ENCODE assay signal across 8 cellular contexts in the genomic region with DNA sequence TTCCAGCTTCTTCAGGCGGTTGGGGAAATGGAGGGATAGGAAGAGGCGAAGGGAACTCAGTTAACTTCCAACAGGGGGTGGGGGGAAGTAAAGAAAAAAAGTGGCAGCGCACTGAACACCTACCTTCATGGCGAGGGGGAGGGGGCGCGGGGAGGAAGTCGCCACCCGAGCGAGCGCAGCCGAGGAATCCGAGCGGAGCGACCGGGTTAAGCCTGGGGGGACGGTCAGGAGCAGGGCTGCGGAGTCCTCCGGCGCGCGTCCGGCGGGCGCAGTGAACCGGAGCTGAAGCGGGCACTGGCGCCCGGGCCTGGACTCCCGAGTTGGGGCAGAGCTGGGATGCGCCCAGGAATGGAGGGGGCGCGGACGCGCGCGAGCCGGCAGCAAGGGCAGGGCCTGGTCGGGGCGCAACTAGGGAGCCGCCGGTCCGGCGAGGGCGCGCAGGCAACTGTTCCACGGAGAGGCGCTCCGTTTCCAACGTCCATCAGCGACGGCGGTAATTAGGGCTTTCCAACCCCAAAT. TPM values are rescaled to one million over a fixed set of nuclear protein-coding genes. Genes with fewer than 3 reads are reported as not detected.
DNase-seq lines count a peak whose midpoint lies in the region; ATAC-seq and TF ChIP-seq lines count a peak whose summit lies in the region.

Gene WNT5A (minus strand): TSS at position 450 of the 519 bp plus-strand sequence. CDS start 321 bp downstream, at position 129.

- H3K4me1 Mint-ChIP-seq in CD14-positive monocyte: peaks cover 30% of the 10 kb centered on the region
- H3K4me1 Mint-ChIP-seq in stimulated activated naive CD8-positive, alpha-beta T cell treated with anti-CD3 and anti-CD28 coated beads, Interleukin-15, amount 100 ng/mL, for 72 hours: peaks cover 72% of the 10 kb centered on the region

- WGBS in body of pancreas, 2 donors: 0 to 1% methylated on average over 19 to 52 of the region's 52 CpGs

- no peaks in the 10 kb centered on the region for H3K27me3 ChIP-seq in body of pancreas

- TF ChIP-seq CTCF in CD14-positive monocyte (IDR thresholded peaks at IDR 0.05): no peak
- no peak for TF ChIP-seq CTCF in body of pancreas (IDR thresholded peaks at IDR 0.05)

- no peaks in the 10 kb centered on the region for H3K36me3 ChIP-seq in body of pancreas (replicated peaks in 1 of 2; ENCODE audit: insufficient read depth in 1 of 2, low read depth in 2 of 2)

- peak in 1 of 3 donors; percentile 22 for TF ChIP-seq POLR2A in body of pancreas (IDR thresholded peaks at IDR 0.05)

- peaks cover 0 to 23% (median 14%) of the 10 kb centered on the region in 7 donors for H3K9me3 Mint-ChIP-seq in CD14-positive monocyte
- H3K9me3 Mint-ChIP-seq in stimulated activated naive CD8-positive, alpha-beta T cell treated with anti-CD3 and anti-CD28 coated beads, Interleukin-15, amount 100 ng/mL, for 72 hours: no peaks in the 10 kb centered on the region

- peak within 1 kb of the TSS; percentile 89 to 94 for H3K4me3 Mint-ChIP-seq in CD14-positive monocyte
- peak within 1 kb of the TSS; percentile 83 to 85 for H3K4me3 Mint-ChIP-seq in stimulated activated naive CD8-positive, alpha-beta T cell treated with anti-CD3 and anti-CD28 coated beads, Interleukin-15, amount 100 ng/mL, for 72 hours

- DNase-seq in CD14-positive monocyte (ENCODE audit: low spot score) (no peak), LHCN-M2 (ENCODE audit: low read depth) (peak; percentile 54), body of pancreas (peak; percentile 55 to 59 (median 57)), kidney glomerular epithelial cell (lab: John Stamatoyannopoulos, UW) (peak; percentile 56), SK-N-DZ (ENCODE audit: low spot score) (no peak), NOMO-1 (lab: John Stamatoyannopoulos, UW; ENCODE audit: unreplicated experiment in 2 of 2) (no peak), NCI-H187 (lab: John Stamatoyannopoulos, UW) (no peak)
- peak in 1 of 2 donors; percentile 21 for DNase-seq in stimulated activated naive CD8-positive, alpha-beta T cell treated with anti-CD3 and anti-CD28 coated beads, Interleukin-15, amount 100 ng/mL, for 72 hours

- peak within 1 kb of the TSS; percentile 64 to 88 (median 74) for H3K27ac ChIP-seq in body of pancreas

- intact Hi-C loops in CD14-positive monocyte (cut with micrococcal nuclease) (loop anchor here (5.0 to 10.0 kb wide), 3 partner anchors 235 to 765 kb away; no protein-coding TSS in a partner anchor), body of pancreas (cut with DNase I) (no loop called here)

- peak within 1 kb of the TSS; percentile 14 to 71 for H3K4me3 ChIP-seq in body of pancreas

- H3K36me3 Mint-ChIP-seq in CD14-positive monocyte: peaks cover 2 to 7% of the 10 kb centered on the region in 2 donors

- peaks cover 58% of the 10 kb centered on the region for H3K4me1 ChIP-seq in body of pancreas

- ATAC-seq in body of pancreas: peak; percentile 17
- no peak for ATAC-seq in stimulated activated naive CD8-positive, alpha-beta T cell treated with anti-CD3 and anti-CD28 coated beads, Interleukin-15, amount 100 ng/mL, for 72 hours

- no peaks in the 10 kb centered on the region for H3K9me3 ChIP-seq in body of pancreas

- H3K27me3 Mint-ChIP-seq in CD14-positive monocyte (ENCODE audit: low read depth in 3 of 3): peaks cover 89 to 99% (median 94%) of the 10 kb centered on the region in 3 donors
- peaks cover 96% of the 10 kb centered on the region for H3K27me3 Mint-ChIP-seq in stimulated activated naive CD8-positive, alpha-beta T cell treated with anti-CD3 and anti-CD28 coated beads, Interleukin-15, amount 100 ng/mL, for 72 hours

- H3K27ac Mint-ChIP-seq in CD14-positive monocyte: peak within 1 kb of the TSS in 1 of 7 donors; percentile 75
- H3K27ac Mint-ChIP-seq in stimulated activated naive CD8-positive, alpha-beta T cell treated with anti-CD3 and anti-CD28 coated beads, Interleukin-15, amount 100 ng/mL, for 72 hours: peak within 1 kb of the TSS in 1 of 2 donors; percentile 7

RNA-seq across cellular contexts. Expression of gene WNT5A, which starts in this region (rescaled TPM):
- polyA plus RNA-seq in CD14-positive monocyte: under 1 TPM in 1 of 2 donors, not detected in 1; 0.03 TPM
- total RNA-seq in LHCN-M2 (2014; rRNA removed) (173 and 180 TPM in 2 replicates), body of pancreas (10 to 100 TPM in 1 of 2 donors, 1 to 10 TPM in 1; 5.9 to 15.0 TPM)
- 56.0 TPM for polyA plus RNA-seq in LHCN-M2 (2012)
- polyA plus RNA-seq in SK-N-DZ (2014; cell fraction: cytosol; rRNA removed): 2.7 and 3.5 TPM in 2 replicates
- 2.4 and 4.2 TPM in 2 replicates for polyA plus RNA-seq in SK-N-DZ (2014; cell fraction: nucleus; rRNA removed)

Comparison
In these comparisons a context has a peak if more than half of its experiments do, and no peak if none do; other contexts are left out.
1. RNA of gene WNT5A (total RNA-seq): 173 to 180 TPM in LHCN-M2; 5.9 to 15.0 TPM in body of pancreas; every median in the first group is over 10 times any median in the second.
2. DNase-seq: peak in LHCN-M2 (single experiment), body of pancreas (4 of 4) and kidney glomerular epithelial cell (single experiment); none in CD14-positive monocyte (single experiment), SK-N-DZ (single experiment), NOMO-1 (0 of 2) and NCI-H187 (0 of 2).